Comparison of ENCODE assay signal across 8 cellular contexts in genomic region chr19:46840157-46840942, GRCh38. TPM values are rescaled to one million over a fixed set of nuclear protein-coding genes. Genes with fewer than 3 reads are reported as not detected.
DNase-seq lines count a peak whose midpoint lies in the region; ATAC-seq, FAIRE-seq and TF ChIP-seq lines count a peak whose summit lies in the region.

No MANE protein-coding gene starts in this region.

- DNase-seq in ELR (ENCODE audit: low read depth) (peak; percentile 71), MV-4-11 (lab: John Stamatoyannopoulos, UW) (peak; percentile 68), SW480 (ENCODE audit: low spot score) (peak; percentile 85), GM12878 (ENCODE audit: low read depth, low spot score) (no peak), immature natural killer cell (peak; percentile 44 to 58 (median 53))
- peak; percentile 58 for DNase-seq in stimulated activated CD4-positive, alpha-beta T cell treated with anti-CD3 and anti-CD28 coated beads, Interleukin-15, amount 100 ng/mL, for 24 hours

- POLR2A ChIA-PET in GM12878 (lab: Charles Lee) = interaction anchor here (0.6 to 1.3 kb wide), 8 partner anchors 11 to 937 kb away, joined by 3 to 8 read pairs (median 5); partner anchors contain the start of gene AP2S1

- peaks cover 7 to 10% of the 10 kb centered on the region in 2 experiments; a peak in 3 of 4 replicates for H3K36me3 ChIP-seq in GM12878 (ENCODE audit: control insufficient read depth in 2 of 2, insufficient read depth in 2 of 2, low read length in 1 of 2)

- H3K27ac ChIP-seq in GM12878 (ENCODE audit: control insufficient read depth, insufficient read depth) = no peak overlapping the region

- no peaks in the 10 kb centered on the region for H3K9me3 Mint-ChIP-seq in immature natural killer cell

- WGBS in GM12878 (ENCODE audit: insufficient coverage, insufficient replicate concordance, low lambda C conversion rate, missing lambda C conversion rate) = 32% methylated on average over 15 of the region's 19 CpGs

- H3K4me3 Mint-ChIP-seq in immature natural killer cell = no peak overlapping the region

- peaks cover 0 to 3% (median 0%) of the 10 kb centered on the region in 3 donors for H3K27me3 Mint-ChIP-seq in immature natural killer cell (ENCODE audit: low read depth in 3 of 3)

- peak; percentile 79 to 88 (median 80) for TF ChIP-seq CTCF in GM12878 (IDR thresholded peaks at IDR 0.05 in 2 of 3, conservative IDR thresholded peaks at IDR 0.05 in 1 of 3; ENCODE audit: control insufficient read depth in 2 of 3, extremely low read depth in 1 of 3, insufficient read depth in 1 of 3, low read depth in 3 of 3, low read length in 3 of 3)

- no peak overlapping the region for H3K4me2 ChIP-seq in GM12878 (ENCODE audit: control insufficient read depth, insufficient read depth)

- TF ChIP-seq POLR2A in GM12878 (IDR thresholded peaks at IDR 0.05; ENCODE audit: low read depth, low read length) = no peak

- peak overlapping the region in 1 of 6 donors; percentile 46 for H3K27ac Mint-ChIP-seq in immature natural killer cell

- TF ChIP-seq RAD21 in GM12878 (IDR thresholded peaks at IDR 0.05; ENCODE audit: insufficient read depth, low read depth, low read length) = peak; percentile 93

- H3K4me3 ChIP-seq in GM12878 = no peak overlapping the region

- no peaks in the 10 kb centered on the region for H3K4me1 Mint-ChIP-seq in immature natural killer cell

- peaks cover 6 to 18% (median 6%) of the 10 kb centered on the region in 3 donors for H3K36me3 Mint-ChIP-seq in immature natural killer cell

- SMC1A ChIA-PET in GM12878 (lab: Charles Lee; ENCODE audit: uncharacterized antibody, unreplicated experiment) = interaction anchor here (0.6 to 2.3 kb wide), 25 partner anchors 8 to 1364 kb away, joined by 3 to 24 read pairs (median 5); no protein-coding TSS in a partner anchor

- no peaks in the 10 kb centered on the region for H4K20me1 ChIP-seq in GM12878 (ENCODE audit: control insufficient read depth, insufficient read depth)

- H2AFZ ChIP-seq in GM12878 (ENCODE audit: control insufficient read depth, low read depth, low read length) = no peak overlapping the region

- no peaks in the 10 kb centered on the region for H3K27me3 ChIP-seq in GM12878 (replicated peaks in 1 of 2; ENCODE audit: control insufficient read depth in 2 of 2, insufficient read depth in 2 of 2, low read length in 1 of 2)

- H3K9ac ChIP-seq in GM12878 (ENCODE audit: control insufficient read depth, insufficient read depth, low read length) = no peak overlapping the region

- RAD21 ChIA-PET in GM12878 (lab: Charles Lee; ENCODE audit: unreplicated experiment) = interaction anchor here (0.6 to 2.4 kb wide), 23 partner anchors 14 to 221 kb away, joined by 3 to 41 read pairs (median 4); partner anchors contain the start of genes ARHGAP35 and SLC1A5

- intact Hi-C loops in GM12878 (cut with micrococcal nuclease; ENCODE audit: unreplicated experiment) = loop anchor here (1.0 kb wide), 1 partner anchor 83 kb away; no protein-coding TSS in a partner anchor

- CTCF ChIA-PET in GM12878 (lab: Yijun Ruan, JAX) = interaction anchor here (0.6 to 13.4 kb wide), 46 partner anchors 9 to 200 kb away, joined by 3 to 134 read pairs (median 5); partner anchors contain the start of genes AP2S1, FKRP and SLC1A5

- in situ Hi-C loops in GM12878 (cut with MboI) = loop anchor here (5.0 kb wide), 1 partner anchor 88 kb away; no protein-coding TSS in a partner anchor

- no peak for TF ChIP-seq EP300 in GM12878 (IDR thresholded peaks at IDR 0.05; ENCODE audit: borderline replicate concordance in 1 of 2, control insufficient read depth in 1 of 2, low read depth in 2 of 2, low read length in 2 of 2)

- no peaks in the 10 kb centered on the region for H3K79me2 ChIP-seq in GM12878 (ENCODE audit: control insufficient read depth, insufficient read depth, low read length)

- ATAC-seq in GM12878 (peak; percentile 87), GM19467 (IDR thresholded peaks at IDR 0.05; ENCODE audit: unreplicated experiment) (no peak), GM21526 (IDR thresholded peaks at IDR 0.05; ENCODE audit: low FRiP score, unreplicated experiment) (no peak)

- peak; percentile 97 for FAIRE-seq in GM12878 (lab: Jason Lieb, UNC)

- H3K9me3 ChIP-seq in GM12878 (replicated peaks; ENCODE audit: control insufficient read depth, insufficient read depth, low read length) = no peaks in the 10 kb centered on the region

- BruUV-seq in GM12878 (replicated peaks; lab: Mats Ljungman, UMichigan) = no TSS peak

- H3K4me1 ChIP-seq in GM12878 (ENCODE audit: control insufficient read depth, insufficient read depth, low read length) = no peaks in the 10 kb centered on the region

TF ChIP-seq in GM12878, 131 proteins besides CTCF, POLR2A, EP300 and RAD21 (continues in another document):
- TF ChIP-seq SMC3 (IDR thresholded peaks at IDR 0.05; ENCODE audit: borderline replicate concordance, low read length) (peak; percentile 88), ZNF384 (IDR thresholded peaks at IDR 0.05; ENCODE audit: borderline replicate concordance, low read depth, low read length) (peak; percentile 99)

RNA-seq across cellular contexts. Expression of gene AP2S1, which starts 10.3 kb away (rescaled TPM):
- total RNA-seq in GM12878 (2013; cell fraction: nucleolus; rRNA removed) = 6.9 and 13.7 TPM in 2 replicates
- total RNA-seq in GM12878 (2014; rRNA removed) (141 and 144 TPM in 2 replicates), GM12878 (2014; rRNA removed; fragmentation: Illumina TruSeq; extraction: Trizol) (58.1 and 61.0 TPM in 2 replicates), GM12878 (2021) (121 and 140 TPM in 2 replicates)
- 57.5 TPM for polyA plus RNA-seq in GM12878 (2011; ENCODE audit: low read depth)
- polyA plus RNA-seq in GM12878 (2011; rRNA removed) (65.3 and 87.2 TPM in 2 replicates), GM12878 (2014; fragmentation: Illumina TruSeq; extraction: Trizol) (29.3 and 50.5 TPM in 2 replicates), GM12878 (2014; fragmentation: Nextera tagmentation; extraction: Ambion mirVana) (10 to 100 TPM; 10.8 to 46.6 TPM), GM12878 (2014; rRNA removed) (144 and 167 TPM in 2 replicates), GM12878 (2016; fragmentation: Nextera tagmentation; extraction: Ambion mirVana) (100 to 1,000 TPM; 228 to 239 TPM), immature natural killer cell (100 to 1,000 TPM in 1 of 3 donors, 10 to 100 TPM in 2; 86.8 to 116 (median 90.3) TPM)
- 109 and 141 TPM in 2 replicates for polyA plus RNA-seq in GM12878 (2011; cell fraction: cytosol; rRNA removed)
- polyA plus RNA-seq in GM12878 (2011; cell fraction: nucleus; rRNA removed) = 64.7 and 67.0 TPM in 2 replicates
- polyA plus RNA-seq in GM12878 (2012) = 78.2 and 89.1 TPM in 2 replicates
- polyA minus RNA-seq in GM12878 (2011; rRNA and poly(A)+ RNA removed) = 37.4 and 51.6 TPM in 2 replicates
- 31.5 and 43.0 TPM in 2 replicates for polyA minus RNA-seq in GM12878 (2011; cell fraction: cytosol; rRNA and poly(A)+ RNA removed)
- 7.5 and 21.1 TPM in 2 replicates for polyA minus RNA-seq in GM12878 (2011; cell fraction: nucleus; rRNA and poly(A)+ RNA removed)

RNA-seq across cellular contexts. Expression of gene ARHGAP35, which starts 20.4 kb away (rescaled TPM):
- 43.6 and 43.9 TPM in 2 replicates for total RNA-seq in GM12878 (2013; cell fraction: nucleolus; rRNA removed)
- total RNA-seq in GM12878 (2014; rRNA removed) = 14.8 and 16.0 TPM in 2 replicates
- total RNA-seq in GM12878 (2014; rRNA removed; fragmentation: Illumina TruSeq; extraction: Trizol) = 16.2 and 17.6 TPM in 2 replicates
- 28.0 and 29.9 TPM in 2 replicates for total RNA-seq in GM12878 (2021)
- polyA plus RNA-seq in GM12878 (2011; ENCODE audit: low read depth) = 6.8 TPM
- 8.4 and 11.8 TPM in 2 replicates for polyA plus RNA-seq in GM12878 (2011; rRNA removed)
- polyA plus RNA-seq in GM12878 (2011; cell fraction: cytosol; rRNA removed) = 8.6 and 9.5 TPM in 2 replicates
- polyA plus RNA-seq in GM12878 (2011; cell fraction: nucleus; rRNA removed) = 13.4 and 16.9 TPM in 2 replicates
- 11.4 and 11.7 TPM in 2 replicates for polyA plus RNA-seq in GM12878 (2012)
- polyA plus RNA-seq in GM12878 (2014; fragmentation: Illumina TruSeq; extraction: Trizol) = 15.3 and 18.6 TPM in 2 replicates
- polyA plus RNA-seq in GM12878 (2014; fragmentation: Nextera tagmentation; extraction: Ambion mirVana) = under 1 TPM; 0.85 to 0.95 TPM
- 11.3 and 13.6 TPM in 2 replicates for polyA plus RNA-seq in GM12878 (2014; rRNA removed)
- 1 to 10 TPM; 5.7 to 6.1 TPM for polyA plus RNA-seq in GM12878 (2016; fragmentation: Nextera tagmentation; extraction: Ambion mirVana)
- 27.0 and 31.1 TPM in 2 replicates for polyA minus RNA-seq in GM12878 (2011; rRNA and poly(A)+ RNA removed)
- polyA minus RNA-seq in GM12878 (2011; cell fraction: cytosol; rRNA and poly(A)+ RNA removed) = 8.7 and 10.0 TPM in 2 replicates
- 15.5 and 23.9 TPM in 2 replicates for polyA minus RNA-seq in GM12878 (2011; cell fraction: nucleus; rRNA and poly(A)+ RNA removed)
- polyA plus RNA-seq in immature natural killer cell = 1 to 10 TPM; 1.5 to 6.9 (median 2.7) TPM

RNA-seq across cellular contexts. Expression of gene SLC1A5, which starts 52.0 kb away (rescaled TPM):
- total RNA-seq in GM12878 (2013; cell fraction: nucleolus; rRNA removed) = 38.3 and 43.7 TPM in 2 replicates
- total RNA-seq in GM12878 (2014; rRNA removed) (73.7 and 76.6 TPM in 2 replicates), GM12878 (2014; rRNA removed; fragmentation: Illumina TruSeq; extraction: Trizol) (35.8 and 36.2 TPM in 2 replicates), GM12878 (2021) (109 and 112 TPM in 2 replicates)
- 47.6 TPM for polyA plus RNA-seq in GM12878 (2011; ENCODE audit: low read depth)
- polyA plus RNA-seq in GM12878 (2011; rRNA removed) (22.1 and 60.9 TPM in 2 replicates), GM12878 (2014; fragmentation: Illumina TruSeq; extraction: Trizol) (29.2 and 53.2 TPM in 2 replicates), GM12878 (2014; fragmentation: Nextera tagmentation; extraction: Ambion mirVana) (10 to 100 TPM in 1 of 2 experiments, 1 to 10 TPM in 1; 9.1 to 16.3 TPM), GM12878 (2014; rRNA removed) (60.9 and 68.9 TPM in 2 replicates), GM12878 (2016; fragmentation: Nextera tagmentation; extraction: Ambion mirVana) (100 to 1,000 TPM; 116 to 129 TPM), immature natural killer cell (10 to 100 TPM; 17.4 to 37.7 (median 32.6) TPM)
- 97.3 and 105 TPM in 2 replicates for polyA plus RNA-seq in GM12878 (2011; cell fraction: cytosol; rRNA removed)
- 43.9 and 51.7 TPM in 2 replicates for polyA plus RNA-seq in GM12878 (2011; cell fraction: nucleus; rRNA removed)
- polyA plus RNA-seq in GM12878 (2012) = 89.1 and 92.1 TPM in 2 replicates
- 78.3 and 105 TPM in 2 replicates for polyA minus RNA-seq in GM12878 (2011; rRNA and poly(A)+ RNA removed)
- 30.7 and 31.9 TPM in 2 replicates for polyA minus RNA-seq in GM12878 (2011; cell fraction: cytosol; rRNA and poly(A)+ RNA removed)
- 19.5 and 29.7 TPM in 2 replicates for polyA minus RNA-seq in GM12878 (2011; cell fraction: nucleus; rRNA and poly(A)+ RNA removed)
